28 cellular contexts compared by ENCODE assay signal in the genomic region with DNA sequence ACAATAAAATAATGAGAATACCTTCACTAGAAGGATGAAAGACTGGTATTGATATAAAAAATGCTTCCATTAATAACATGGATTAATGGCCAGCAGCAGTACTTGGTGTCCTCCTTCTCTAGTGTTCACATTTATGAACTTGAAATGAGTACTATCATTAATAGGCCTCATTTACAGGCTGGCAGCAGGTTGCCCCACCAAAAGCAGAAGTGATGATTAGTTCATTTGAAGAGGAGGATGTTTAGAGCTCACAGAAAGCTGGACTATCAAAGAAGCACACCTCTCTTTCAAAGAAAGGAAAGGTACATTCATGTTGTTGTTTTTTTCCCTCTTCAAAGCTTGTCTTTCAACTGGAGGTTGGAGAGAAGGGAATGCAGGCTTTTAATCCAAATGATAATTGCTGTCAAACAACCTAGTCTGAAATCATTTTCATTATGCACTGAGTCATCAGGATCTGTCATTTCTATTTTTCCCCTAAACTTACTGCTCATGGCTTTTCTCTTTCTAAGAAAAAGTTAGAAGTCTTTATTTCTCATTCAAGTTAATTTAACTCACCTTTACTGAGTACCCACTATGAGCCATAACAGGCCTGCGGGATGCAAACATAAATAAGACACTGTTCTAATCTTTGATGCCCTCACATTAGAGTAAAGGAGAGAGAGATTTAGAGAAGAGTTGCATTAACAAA.
"Had no signal": no experiment of that assay in that cellular context is flagged by ENCODE, and none has a peak within 500 bp of the region (broad histone marks: within the 10 kb centered on the region; RNA-seq: fewer than 3 reads in every experiment).

No MANE protein-coding gene starts in this region.

- H3K27me3 Mint-ChIP-seq: activated CD8-positive, alpha-beta T cell treated with anti-CD3 and anti-CD28 coated beads for 36 hours; activated naive CD8-positive, alpha-beta T cell treated with anti-CD3 and anti-CD28 coated beads, Interleukin-2, amount 10 ng/mL, durations not matched to agents 7 days and 5 days; brain had no signal

- H3K27me3 ChIP-seq: ascending aorta, cardiac muscle cell, colonic mucosa, left lung, ovary, right atrium auricular region, testis, transverse colon had no signal

- H3K9me3 ChIP-seq: ascending aorta, colonic mucosa, left lung, mucosa of descending colon, ovary, prostate gland, right atrium auricular region, testis, transverse colon had no signal

- H3K36me3 ChIP-seq: ascending aorta, cardiac muscle cell, colonic mucosa, left lung, ovary, prostate gland, right atrium auricular region, transverse colon had no signal

- H3K4me1 ChIP-seq: ascending aorta, colonic mucosa, left lung, prostate gland, right atrium auricular region, testis, transverse colon had no signal

- H3K4me2 ChIP-seq: smooth muscle cell had no signal

- H3K4me3 ChIP-seq: ascending aorta, cardiac muscle cell, colonic mucosa, left lung, lung, mucosa of descending colon, ovary, prostate gland, right atrium auricular region, smooth muscle cell, testis, transverse colon had no signal

- DNase-seq: activated CD4-positive, alpha-beta T cell treated with anti-CD3 and anti-CD28 coated beads, Interleukin-2, amount 10 ng/mL, durations not matched to agents 7 days and 5 days; activated CD4-positive, CD25-positive, alpha-beta regulatory T cell treated with anti-CD3 and anti-CD28 coated beads, Interleukin-2, amount 50 U/mL, for 72 hours; activated CD8-positive, alpha-beta T cell treated with anti-CD3 and anti-CD28 coated beads for 36 hours; activated effector memory CD4-positive, alpha-beta T cell treated with Interleukin-2 at 50 U/mL for 16 hours; activated naive CD4-positive, alpha-beta T cell treated with Interleukin-2 at 50 U/mL for 16 hours; activated naive CD8-positive, alpha-beta T cell treated with anti-CD3 and anti-CD28 coated beads, Interleukin-2, amount 10 ng/mL, durations not matched to agents 7 days and 5 days; activated T-cell treated with anti-CD3 and anti-CD28 coated beads, Interleukin-2, amount 50 U/mL, for 48 hours; cerebellar nuclear complex; colonic mucosa; effector CD8-positive, alpha-beta T cell; left lung; mucosa of descending colon; ovary; stimulated activated CD4-positive, alpha-beta T cell treated with anti-CD3 and anti-CD28 coated beads, Interleukin-15, amount 100 ng/mL, for 24 hours; stimulated activated CD4-positive, alpha-beta T cell treated with anti-CD3 and anti-CD28 coated beads, Interleukin-2, amount 100 ng/mL, for 24 hours; stimulated activated naive CD4-positive, alpha-beta T cell; T-helper 17 cell; T1000; testis; transverse colon had no signal

- ATAC-seq: activated CD8-positive, alpha-beta T cell treated with anti-CD3 and anti-CD28 coated beads for 36 hours; left lung; mucosa of descending colon; T-helper 17 cell had no signal

- H3K27ac ChIP-seq: ascending aorta, cardiac muscle cell, colonic mucosa, left lung, ovary, prostate gland, right atrium auricular region, testis, transverse colon had no signal

- H3K9me3 Mint-ChIP-seq: activated CD4-positive, alpha-beta T cell treated with anti-CD3 and anti-CD28 coated beads, Interleukin-2, amount 10 ng/mL, durations not matched to agents 7 days and 5 days; activated CD8-positive, alpha-beta T cell treated with anti-CD3 and anti-CD28 coated beads for 36 hours; brain; nephron had no signal

- H3K27ac Mint-ChIP-seq: activated CD4-positive, alpha-beta T cell treated with anti-CD3 and anti-CD28 coated beads, Interleukin-2, amount 10 ng/mL, durations not matched to agents 7 days and 5 days; activated CD8-positive, alpha-beta T cell treated with anti-CD3 and anti-CD28 coated beads for 36 hours; activated naive CD8-positive, alpha-beta T cell treated with anti-CD3 and anti-CD28 coated beads, Interleukin-2, amount 10 ng/mL, durations not matched to agents 7 days and 5 days; T-helper 17 cell had no signal

- H3K4me1 Mint-ChIP-seq: T-helper 17 cell had no signal

- H3K4me3 Mint-ChIP-seq: activated CD4-positive, alpha-beta T cell treated with anti-CD3 and anti-CD28 coated beads, Interleukin-2, amount 10 ng/mL, durations not matched to agents 7 days and 5 days; activated CD8-positive, alpha-beta T cell treated with anti-CD3 and anti-CD28 coated beads for 36 hours; activated naive CD8-positive, alpha-beta T cell treated with anti-CD3 and anti-CD28 coated beads, Interleukin-2, amount 10 ng/mL, durations not matched to agents 7 days and 5 days; brain; nephron; T-helper 17 cell had no signal

- H3K36me3 Mint-ChIP-seq: brain had no signal
